Comparison of ENCODE assay signal across 1 cellular context in genomic region chr10:102644646-102645387, GRCh38.
TF ChIP-seq lines count a peak whose summit lies in the region.

No MANE protein-coding gene starts in this region.

TF ChIP-seq in HepG2, 621 proteins besides CTCF, POLR2A, EP300 and RAD21 (continued from another document and continues in another):
- no peak for TF ChIP-seq SNAPC4 (CRISPR knock-in tag; IDR thresholded peaks at IDR 0.05)
- no peak for TF ChIP-seq ZFP36 (IDR thresholded peaks at IDR 0.05; ENCODE audit: borderline replicate concordance, low read depth, low read length, partially characterized antibody)
- peak; percentile 97; the same call in 1 of the 2 replicates for TF ChIP-seq ZFYVE20 (CRISPR knock-in tag; IDR thresholded peaks at IDR 0.05; ENCODE audit: borderline replicate concordance, low read depth)
- TF ChIP-seq HMG20A (CRISPR knock-in tag; IDR thresholded peaks at IDR 0.05; ENCODE audit: borderline replicate concordance) = no peak
- TF ChIP-seq NCOA2 (CRISPR knock-in tag; IDR thresholded peaks at IDR 0.05) = 0 out of 2 replicates have a peak, but pooled peaks have one; percentile 1
- TF ChIP-seq MTF2 (CRISPR knock-in tag; IDR thresholded peaks at IDR 0.05; ENCODE audit: borderline replicate concordance) = no peak; the same call in 1 of the 2 replicates
- peak; percentile 98 for TF ChIP-seq ZNF343 (CRISPR knock-in tag; IDR thresholded peaks at IDR 0.05)
- TF ChIP-seq, protein P1, sequence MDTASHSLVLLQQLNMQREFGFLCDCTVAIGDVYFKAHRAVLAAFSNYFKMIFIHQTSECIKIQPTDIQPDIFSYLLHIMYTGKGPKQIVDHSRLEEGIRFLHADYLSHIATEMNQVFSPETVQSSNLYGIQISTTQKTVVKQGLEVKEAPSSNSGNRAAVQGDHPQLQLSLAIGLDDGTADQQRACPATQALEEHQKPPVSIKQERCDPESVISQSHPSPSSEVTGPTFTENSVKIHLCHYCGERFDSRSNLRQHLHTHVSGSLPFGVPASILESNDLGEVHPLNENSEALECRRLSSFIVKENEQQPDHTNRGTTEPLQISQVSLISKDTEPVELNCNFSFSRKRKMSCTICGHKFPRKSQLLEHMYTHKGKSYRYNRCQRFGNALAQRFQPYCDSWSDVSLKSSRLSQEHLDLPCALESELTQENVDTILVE (CRISPR knock-in tag; IDR thresholded peaks at IDR 0.05) = no peak; the same call in 1 of the 2 replicates
- TF ChIP-seq ZNF83 (CRISPR knock-in tag; IDR thresholded peaks at IDR 0.05; ENCODE audit: borderline replicate concordance) = no peak
- TF ChIP-seq ZFP62 (CRISPR knock-in tag; IDR thresholded peaks at IDR 0.05) = no peak
- peak; percentile 96 for TF ChIP-seq MXI1 (IDR thresholded peaks at IDR 0.05; ENCODE audit: borderline replicate concordance, low read depth, low read length)
- TF ChIP-seq ZFP36L1 (CRISPR knock-in tag; IDR thresholded peaks at IDR 0.05) = peak; percentile 86
- TF ChIP-seq ZNF761 (CRISPR knock-in tag; conservative IDR thresholded peaks at IDR 0.05) = peak; percentile 93
- no peak for TF ChIP-seq POLR2AphosphoS2 (IDR thresholded peaks at IDR 0.05; ENCODE audit: low read depth, low read length)
- TF ChIP-seq ZMAT3 (CRISPR knock-in tag; conservative IDR thresholded peaks at IDR 0.05) = peak; percentile 93; the same call in 1 of the 2 replicates
- peak; percentile 76; the same call in 1 of the 2 replicates for TF ChIP-seq HOXD1 (CRISPR knock-in tag; IDR thresholded peaks at IDR 0.05)
- no peak for TF ChIP-seq ZBTB21 (CRISPR knock-in tag; IDR thresholded peaks at IDR 0.05)
- peak; percentile 83 for TF ChIP-seq TFDP2 (CRISPR knock-in tag; IDR thresholded peaks at IDR 0.05)
- TF ChIP-seq NAIF1 (CRISPR knock-in tag; IDR thresholded peaks at IDR 0.05; ENCODE audit: borderline replicate concordance) = peak; percentile 54; the same call in 1 of the 2 replicates
- TF ChIP-seq BRD4 (CRISPR knock-in tag; IDR thresholded peaks at IDR 0.05) = peak; percentile 93
- TF ChIP-seq ZNF335 (CRISPR knock-in tag; IDR thresholded peaks at IDR 0.05) = no peak
- TF ChIP-seq ZNF253 (CRISPR knock-in tag; IDR thresholded peaks at IDR 0.05; ENCODE audit: borderline replicate concordance) = peak; percentile 96
- TF ChIP-seq SNAI1 (CRISPR knock-in tag; IDR thresholded peaks at IDR 0.05; ENCODE audit: borderline replicate concordance) = no peak
- peak; percentile 78 for TF ChIP-seq ZNF142 (CRISPR knock-in tag; IDR thresholded peaks at IDR 0.05)
- peak; percentile 84 for TF ChIP-seq ZFP91 (CRISPR knock-in tag; IDR thresholded peaks at IDR 0.05; ENCODE audit: borderline replicate concordance)
- TF ChIP-seq, protein P2, sequence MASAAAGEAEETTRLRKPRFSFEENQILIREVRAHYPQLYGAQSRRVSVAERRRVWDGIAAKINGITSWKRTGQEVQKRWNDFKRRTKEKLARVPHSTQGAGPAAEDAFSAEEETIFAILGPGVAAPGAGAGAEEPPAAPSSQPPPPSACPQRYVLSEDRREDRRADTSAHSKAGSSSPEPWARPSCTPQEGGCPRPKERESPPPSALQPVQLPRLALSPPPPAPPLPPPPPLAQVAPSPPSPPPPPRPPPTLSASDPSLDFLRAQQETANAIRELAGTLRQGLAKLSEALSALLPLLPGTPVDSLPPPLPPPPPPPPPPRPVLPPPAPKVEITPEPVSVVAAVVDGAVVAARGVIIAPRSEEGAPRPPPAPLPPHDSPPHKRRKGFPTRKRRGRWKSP (CRISPR knock-in tag; IDR thresholded peaks at IDR 0.05) = peak; percentile 77
- no peak for TF ChIP-seq ZNF644 (CRISPR knock-in tag; IDR thresholded peaks at IDR 0.05; ENCODE audit: low read depth)
- TF ChIP-seq YEATS2 (CRISPR knock-in tag; IDR thresholded peaks at IDR 0.05; ENCODE audit: borderline replicate concordance) = 0 out of 2 replicates have a peak, but pooled peaks have one; percentile 31
- TF ChIP-seq ZNF780A (CRISPR knock-in tag; IDR thresholded peaks at IDR 0.05) = peak; percentile 58
- TF ChIP-seq TBL1XR1 (IDR thresholded peaks at IDR 0.05; ENCODE audit: borderline replicate concordance, low read length, partially characterized antibody) = no peak
- no peak for TF ChIP-seq ZNF180 (CRISPR knock-in tag; IDR thresholded peaks at IDR 0.05; ENCODE audit: borderline replicate concordance, low read depth)
- TF ChIP-seq ETS1 (CRISPR knock-in tag; IDR thresholded peaks at IDR 0.05) = 0 out of 2 replicates have a peak, but pooled peaks have one; percentile 87
- TF ChIP-seq MBD4 (IDR thresholded peaks at IDR 0.05; ENCODE audit: borderline replicate concordance, low read length) = no peak
- peak; percentile 74 for TF ChIP-seq ZNF34 (CRISPR knock-in tag; IDR thresholded peaks at IDR 0.05; ENCODE audit: borderline replicate concordance)
- peak; percentile 92; the same call in 1 of the 2 replicates for TF ChIP-seq ZNF616 (CRISPR knock-in tag; IDR thresholded peaks at IDR 0.05; ENCODE audit: low read depth)
- TF ChIP-seq THAP8 (CRISPR knock-in tag; IDR thresholded peaks at IDR 0.05; ENCODE audit: borderline replicate concordance) = peak; percentile 92
- TF ChIP-seq ZSCAN25 (CRISPR knock-in tag; IDR thresholded peaks at IDR 0.05) = peak; percentile 91
- no peak; the same call in 1 of the 2 replicates for TF ChIP-seq ZNF367 (CRISPR knock-in tag; IDR thresholded peaks at IDR 0.05; ENCODE audit: borderline replicate concordance)
- peak; percentile 72; the same call in 1 of the 2 replicates for TF ChIP-seq RXRA (CRISPR knock-in tag; IDR thresholded peaks at IDR 0.05)
- TF ChIP-seq PRMT3 (CRISPR knock-in tag; IDR thresholded peaks at IDR 0.05; ENCODE audit: borderline replicate concordance, low read depth) = peak; percentile 88
- TF ChIP-seq ZBTB7B (CRISPR knock-in tag; IDR thresholded peaks at IDR 0.05) = 0 out of 2 replicates have a peak, but pooled peaks have one; percentile 36
- TF ChIP-seq ZNF468 (CRISPR knock-in tag; IDR thresholded peaks at IDR 0.05) = 0 out of 2 replicates have a peak, but pooled peaks have one; percentile 66
- TF ChIP-seq SMAD9 (CRISPR knock-in tag; IDR thresholded peaks at IDR 0.05) = peak; percentile 92; the same call in 1 of the 2 replicates
- TF ChIP-seq ZNF784 (CRISPR knock-in tag; IDR thresholded peaks at IDR 0.05; ENCODE audit: borderline replicate concordance) = peak; percentile 23; the same call in 1 of the 2 replicates
- TF ChIP-seq EHMT2 (IDR thresholded peaks at IDR 0.05; ENCODE audit: borderline replicate concordance, low read depth, low read length) = no peak
